In genomic region chrX:11429543-11430085, GRCh38 we compare ENCODE assay signal across 18 cellular contexts.
"Had no signal": no experiment of that assay in that cellular context is flagged by ENCODE, and none has a peak within 500 bp of the region (broad histone marks: within the 10 kb centered on the region; RNA-seq: fewer than 3 reads in every experiment).

No MANE protein-coding gene starts in this region.

- H3K4me3 Mint-ChIP-seq: activated T-cell treated with anti-CD3 and anti-CD28 coated beads, Interleukin-2, amount 50 U/mL, for 4 hours; dendritic cell treated with granulocyte-macrophage colony-stimulating factor and Interleukin-4, amounts not matched to agents 40 ng/mL and 50 ng/mL, for 4 days; effector memory CD8-positive, alpha-beta T cell; naive thymus-derived CD4-positive, alpha-beta T cell had no signal

- H3K36me3 Mint-ChIP-seq: activated naive CD4-positive, alpha-beta T cell treated with anti-CD3 and anti-CD28 coated beads, Interleukin-2, amount 50 U/mL, for 72 hours; naive thymus-derived CD4-positive, alpha-beta T cell had no signal

- DNase-seq: activated CD4-positive, alpha-beta T cell treated with anti-CD3 and anti-CD28 coated beads, Interleukin-2, amount 50 U/mL, for 48 hours; activated CD4-positive, CD25-positive, alpha-beta regulatory T cell treated with anti-CD3 and anti-CD28 coated beads, Interleukin-2, amount 50 U/mL, for 72 hours; activated effector memory CD4-positive, alpha-beta T cell treated with anti-CD3 and anti-CD28 coated beads, Interleukin-2, amount 50 U/mL, for 16 hours; activated T-cell treated with anti-CD3 and anti-CD28 coated beads, Interleukin-2, amount 50 U/mL, for 4 hours; amniotic stem cell; body of pancreas; effector memory CD8-positive, alpha-beta T cell; erythroblast; left ventricle myocardium superior; midbrain; naive thymus-derived CD4-positive, alpha-beta T cell; posterior cingulate gyrus; uterus had no signal

- H3K36me3 ChIP-seq: neutrophil, uterus had no signal

- H3K9me3 ChIP-seq: body of pancreas, neutrophil, uterus had no signal

- H3K27ac ChIP-seq: body of pancreas, hepatocyte, neutrophil, skin epidermis had no signal

- ATAC-seq: activated naive CD4-positive, alpha-beta T cell treated with anti-CD3 and anti-CD28 coated beads, Interleukin-2, amount 50 U/mL, for 72 hours; activated T-cell treated with anti-CD3 and anti-CD28 coated beads, Interleukin-2, amount 50 U/mL, for 4 hours; body of pancreas; effector memory CD8-positive, alpha-beta T cell; left ventricle myocardium superior; naive thymus-derived CD4-positive, alpha-beta T cell had no signal

- H3K4me3 ChIP-seq: body of pancreas, hepatocyte, skin epidermis, uterus had no signal

- H3K27ac Mint-ChIP-seq: activated naive CD4-positive, alpha-beta T cell treated with anti-CD3 and anti-CD28 coated beads, Interleukin-2, amount 50 U/mL, for 72 hours; dendritic cell treated with granulocyte-macrophage colony-stimulating factor and Interleukin-4, amounts not matched to agents 40 ng/mL and 50 ng/mL, for 4 days; effector memory CD8-positive, alpha-beta T cell; naive thymus-derived CD4-positive, alpha-beta T cell had no signal

- H3K9me3 Mint-ChIP-seq: activated naive CD4-positive, alpha-beta T cell treated with anti-CD3 and anti-CD28 coated beads, Interleukin-2, amount 50 U/mL, for 72 hours; activated T-cell treated with anti-CD3 and anti-CD28 coated beads, Interleukin-2, amount 50 U/mL, for 4 hours; dendritic cell treated with granulocyte-macrophage colony-stimulating factor and Interleukin-4, amounts not matched to agents 40 ng/mL and 50 ng/mL, for 4 days; effector memory CD8-positive, alpha-beta T cell; naive thymus-derived CD4-positive, alpha-beta T cell had no signal

- H3K4me1 ChIP-seq: body of pancreas, uterus had no signal

- H3K27me3 ChIP-seq: body of pancreas, hepatocyte, uterus had no signal
